In the genomic region with DNA sequence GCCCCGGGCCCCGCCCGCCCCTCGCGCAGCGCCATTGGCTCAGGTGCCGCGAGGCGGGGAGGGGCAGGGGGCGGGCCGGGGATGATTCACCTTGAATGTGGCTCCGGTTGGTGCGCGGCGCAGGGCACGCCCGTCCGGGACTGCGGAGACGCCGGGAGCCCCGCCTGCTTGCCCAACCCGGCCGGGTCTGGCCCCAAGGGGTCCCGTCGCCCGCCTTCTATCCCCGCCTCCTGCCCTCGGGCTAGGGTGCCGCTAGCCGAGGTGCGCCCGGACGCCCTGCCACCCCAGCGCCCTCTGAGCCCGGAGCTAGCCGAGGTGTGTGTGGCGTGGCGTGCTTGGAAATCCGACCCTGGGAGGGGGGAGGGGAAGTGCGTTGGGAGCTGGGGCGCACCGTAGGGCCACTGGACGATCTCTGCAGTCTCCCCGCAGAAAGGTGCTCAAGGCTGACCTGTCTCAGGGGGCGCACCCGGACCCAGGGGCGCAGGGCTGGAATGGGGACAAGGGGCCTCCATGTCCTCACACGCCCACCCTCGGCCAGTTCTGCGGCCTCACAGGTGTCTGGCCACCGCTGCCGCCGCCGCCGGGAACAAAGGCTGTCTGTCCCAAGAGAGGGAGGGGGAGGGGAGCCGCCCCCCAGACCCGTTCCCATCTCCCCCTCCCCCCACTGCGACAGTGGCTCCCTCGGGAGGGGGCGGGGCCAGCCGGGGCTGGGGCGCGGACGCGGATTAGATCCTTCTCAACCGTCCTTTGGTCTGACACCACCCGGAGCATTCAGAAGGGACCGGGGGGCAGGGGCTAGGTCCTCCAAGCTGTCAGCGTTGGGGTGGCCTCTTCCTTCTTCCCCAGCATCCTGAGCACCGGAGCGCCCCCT, we compare ENCODE assay signal across 1 cellular context.
TF ChIP-seq lines count a peak whose summit lies in the region.

No MANE protein-coding gene starts in this region.

TF ChIP-seq in K562, 482 proteins besides CTCF, POLR2A, EP300 and RAD21 (continued from another document and continues in another):
- TF ChIP-seq ZNF263 (CRISPR knock-in tag; IDR thresholded peaks at IDR 0.05; ENCODE audit: borderline replicate concordance) (no peak; the same call in 1 of the 2 replicates), ZNF717 (CRISPR knock-in tag; IDR thresholded peaks at IDR 0.05) (no peak), KLF1 (tag; IDR thresholded peaks at IDR 0.05) (no peak), XRCC4 (IDR thresholded peaks at IDR 0.05; ENCODE audit: extremely low read depth, insufficient read depth, insufficient read length) (no peak), RBFOX2 (IDR thresholded peaks at IDR 0.05; ENCODE audit: low read depth, low read length) (peak; percentile 79), CBFA2T2 (conservative IDR thresholded peaks at IDR 0.05) (no peak), PURB (CRISPR knock-in tag; IDR thresholded peaks at IDR 0.05; ENCODE audit: low read depth) (no peak), RBM14 (IDR thresholded peaks at IDR 0.05; ENCODE audit: borderline replicate concordance, insufficient read depth, low read depth, low read length) (no peak), CHCHD3 (CRISPR knock-in tag; IDR thresholded peaks at IDR 0.05) (no peak), PRMT5 (CRISPR knock-in tag; IDR thresholded peaks at IDR 0.05) (no peak), E2F4 (CRISPR knock-in tag; IDR thresholded peaks at IDR 0.05; ENCODE audit: low read depth) (peak; percentile 86), SRSF7 (optimal IDR thresholded peaks at IDR 0.05; ENCODE audit: low read depth, low read length) (no peak), FOXP4 (CRISPR knock-in tag; IDR thresholded peaks at IDR 0.05; ENCODE audit: borderline replicate concordance) (no peak; the same call in none of the 2 replicates), CHD7 (IDR thresholded peaks at IDR 0.05; ENCODE audit: low read depth, low read length) (peak; percentile 52), PHTF2 (CRISPR knock-in tag; IDR thresholded peaks at IDR 0.05) (no peak), NFRKB (IDR thresholded peaks at IDR 0.05; ENCODE audit: low read depth) (peak; percentile 49; the same call in 1 of the 2 replicates), FOXJ2 (tag; IDR thresholded peaks at IDR 0.05) (no peak), U2AF2 (optimal IDR thresholded peaks at IDR 0.05; ENCODE audit: low read depth, low read length) (no peak), SNRNP70 (optimal IDR thresholded peaks at IDR 0.05; ENCODE audit: low read depth, low read length) (no peak), NBN (IDR thresholded peaks at IDR 0.05; ENCODE audit: low read depth) (no peak), ZNF778 (CRISPR knock-in tag; IDR thresholded peaks at IDR 0.05) (no peak), ZNF146 (CRISPR knock-in tag; IDR thresholded peaks at IDR 0.05; ENCODE audit: unreplicated experiment) (peak; percentile 4), ZNF175 (CRISPR knock-in tag; IDR thresholded peaks at IDR 0.05; ENCODE audit: low read depth) (no peak), RBM17 (IDR thresholded peaks at IDR 0.05; ENCODE audit: borderline replicate concordance, low read depth, low read length) (no peak), GATAD2A (IDR thresholded peaks at IDR 0.05) (0 out of 2 replicates have a peak, but pooled peaks have one; percentile 4), NCOR1 (IDR thresholded peaks at IDR 0.05) (no peak)
- TF ChIP-seq, protein P1, sequence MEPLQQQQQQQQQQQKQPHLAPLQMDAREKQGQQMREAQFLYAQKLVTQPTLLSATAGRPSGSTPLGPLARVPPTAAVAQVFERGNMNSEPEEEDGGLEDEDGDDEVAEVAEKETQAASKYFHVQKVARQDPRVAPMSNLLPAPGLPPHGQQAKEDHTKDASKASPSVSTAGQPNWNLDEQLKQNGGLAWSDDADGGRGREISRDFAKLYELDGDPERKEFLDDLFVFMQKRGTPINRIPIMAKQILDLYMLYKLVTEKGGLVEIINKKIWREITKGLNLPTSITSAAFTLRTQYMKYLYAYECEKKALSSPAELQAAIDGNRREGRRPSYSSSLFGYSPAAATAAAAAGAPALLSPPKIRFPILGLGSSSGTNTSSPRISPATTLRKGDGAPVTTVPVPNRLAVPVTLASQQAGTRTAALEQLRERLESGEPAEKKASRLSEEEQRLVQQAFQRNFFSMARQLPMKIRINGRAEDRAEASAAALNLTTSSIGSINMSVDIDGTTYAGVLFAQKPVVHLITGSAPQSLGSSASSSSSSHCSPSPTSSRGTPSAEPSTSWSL (CRISPR knock-in tag; IDR thresholded peaks at IDR 0.05; ENCODE audit: borderline replicate concordance): no peak
- TF ChIP-seq, protein P2, sequence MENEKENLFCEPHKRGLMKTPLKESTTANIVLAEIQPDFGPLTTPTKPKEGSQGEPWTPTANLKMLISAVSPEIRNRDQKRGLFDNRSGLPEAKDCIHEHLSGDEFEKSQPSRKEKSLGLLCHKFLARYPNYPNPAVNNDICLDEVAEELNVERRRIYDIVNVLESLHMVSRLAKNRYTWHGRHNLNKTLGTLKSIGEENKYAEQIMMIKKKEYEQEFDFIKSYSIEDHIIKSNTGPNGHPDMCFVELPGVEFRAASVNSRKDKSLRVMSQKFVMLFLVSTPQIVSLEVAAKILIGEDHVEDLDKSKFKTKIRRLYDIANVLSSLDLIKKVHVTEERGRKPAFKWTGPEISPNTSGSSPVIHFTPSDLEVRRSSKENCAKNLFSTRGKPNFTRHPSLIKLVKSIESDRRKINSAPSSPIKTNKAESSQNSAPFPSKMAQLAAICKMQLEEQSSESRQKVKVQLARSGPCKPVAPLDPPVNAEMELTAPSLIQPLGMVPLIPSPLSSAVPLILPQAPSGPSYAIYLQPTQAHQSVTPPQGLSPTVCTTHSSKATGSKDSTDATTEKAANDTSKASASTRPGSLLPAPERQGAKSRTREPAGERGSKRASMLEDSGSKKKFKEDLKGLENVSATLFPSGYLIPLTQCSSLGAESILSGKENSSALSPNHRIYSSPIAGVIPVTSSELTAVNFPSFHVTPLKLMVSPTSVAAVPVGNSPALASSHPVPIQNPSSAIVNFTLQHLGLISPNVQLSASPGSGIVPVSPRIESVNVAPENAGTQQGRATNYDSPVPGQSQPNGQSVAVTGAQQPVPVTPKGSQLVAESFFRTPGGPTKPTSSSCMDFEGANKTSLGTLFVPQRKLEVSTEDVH (IDR thresholded peaks at IDR 0.05; ENCODE audit: low read depth, partially characterized antibody): no peak
- TF ChIP-seq, protein P3, sequence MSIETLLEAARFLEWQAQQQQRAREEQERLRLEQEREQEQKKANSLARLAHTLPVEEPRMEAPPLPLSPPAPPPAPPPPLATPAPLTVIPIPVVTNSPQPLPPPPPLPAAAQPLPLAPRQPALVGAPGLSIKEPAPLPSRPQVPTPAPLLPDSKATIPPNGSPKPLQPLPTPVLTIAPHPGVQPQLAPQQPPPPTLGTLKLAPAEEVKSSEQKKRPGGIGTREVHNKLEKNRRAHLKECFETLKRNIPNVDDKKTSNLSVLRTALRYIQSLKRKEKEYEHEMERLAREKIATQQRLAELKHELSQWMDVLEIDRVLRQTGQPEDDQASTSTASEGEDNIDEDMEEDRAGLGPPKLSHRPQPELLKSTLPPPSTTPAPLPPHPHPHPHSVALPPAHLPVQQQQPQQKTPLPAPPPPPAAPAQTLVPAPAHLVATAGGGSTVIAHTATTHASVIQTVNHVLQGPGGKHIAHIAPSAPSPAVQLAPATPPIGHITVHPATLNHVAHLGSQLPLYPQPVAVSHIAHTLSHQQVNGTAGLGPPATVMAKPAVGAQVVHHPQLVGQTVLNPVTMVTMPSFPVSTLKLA (conservative IDR thresholded peaks at IDR 0.05): peak; percentile 77 to 84; a peak in 2 of 4 replicates
- TF ChIP-seq, protein P4, sequence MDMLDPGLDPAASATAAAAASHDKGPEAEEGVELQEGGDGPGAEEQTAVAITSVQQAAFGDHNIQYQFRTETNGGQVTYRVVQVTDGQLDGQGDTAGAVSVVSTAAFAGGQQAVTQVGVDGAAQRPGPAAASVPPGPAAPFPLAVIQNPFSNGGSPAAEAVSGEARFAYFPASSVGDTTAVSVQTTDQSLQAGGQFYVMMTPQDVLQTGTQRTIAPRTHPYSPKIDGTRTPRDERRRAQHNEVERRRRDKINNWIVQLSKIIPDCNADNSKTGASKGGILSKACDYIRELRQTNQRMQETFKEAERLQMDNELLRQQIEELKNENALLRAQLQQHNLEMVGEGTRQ (CRISPR knock-in tag; IDR thresholded peaks at IDR 0.05): no peak
- TF ChIP-seq, protein P5, sequence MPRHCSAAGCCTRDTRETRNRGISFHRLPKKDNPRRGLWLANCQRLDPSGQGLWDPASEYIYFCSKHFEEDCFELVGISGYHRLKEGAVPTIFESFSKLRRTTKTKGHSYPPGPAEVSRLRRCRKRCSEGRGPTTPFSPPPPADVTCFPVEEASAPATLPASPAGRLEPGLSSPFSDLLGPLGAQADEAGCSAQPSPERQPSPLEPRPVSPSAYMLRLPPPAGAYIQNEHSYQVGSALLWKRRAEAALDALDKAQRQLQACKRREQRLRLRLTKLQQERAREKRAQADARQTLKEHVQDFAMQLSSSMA (CRISPR knock-in tag; IDR thresholded peaks at IDR 0.05): no peak
